ENCODE assay signal across 10 cellular contexts in the genomic region with DNA sequence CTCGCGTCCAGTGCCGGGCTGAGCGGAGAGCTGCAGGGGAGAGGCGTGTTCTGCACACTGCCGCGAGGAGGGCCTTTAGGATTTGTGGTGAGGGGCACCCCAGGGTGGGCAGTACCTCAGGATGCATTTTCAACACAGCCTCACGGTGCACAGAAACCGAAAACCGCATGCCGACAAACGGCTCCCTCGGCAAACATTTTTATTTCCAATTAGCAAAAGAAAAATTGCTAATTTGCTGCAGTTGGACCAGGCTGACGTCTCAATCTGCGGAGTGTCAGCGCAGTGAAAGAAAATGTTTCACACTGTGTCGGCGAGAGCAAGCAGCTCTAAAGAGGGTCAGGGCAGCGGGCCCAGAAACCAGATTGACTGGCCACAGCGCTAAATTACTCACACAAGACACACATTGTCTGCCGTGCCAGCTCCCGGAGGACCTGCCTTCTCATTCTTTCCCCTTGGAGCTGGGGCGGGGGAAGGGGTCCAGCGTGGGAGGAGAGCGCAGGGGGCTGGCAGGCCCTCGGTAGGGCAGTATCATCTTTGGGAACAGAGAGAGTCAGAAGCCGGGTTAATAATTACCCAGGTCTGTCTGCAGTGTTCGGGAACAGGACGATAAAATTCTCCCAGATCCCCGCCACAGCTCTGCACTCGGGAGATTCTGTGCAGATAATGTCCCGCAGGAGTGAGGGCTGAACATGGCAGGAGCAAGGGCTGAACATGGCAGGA.
A peak's percentile ranks its signal among the peaks of the same experiment; 100 is the strongest.
DNase-seq lines count a peak whose midpoint lies in the region; ATAC-seq and TF ChIP-seq lines count a peak whose summit lies in the region.
"Had no signal": no experiment of that assay in that cellular context is flagged by ENCODE, and none has a peak within 500 bp of the region (broad histone marks: within the 10 kb centered on the region; RNA-seq: fewer than 3 reads in every experiment).

No MANE protein-coding gene starts in this region.

- H3K36me3 ChIP-seq in skeletal muscle satellite cell (ENCODE audit: insufficient read depth, low read length) (no peaks in the 10 kb centered on the region), A673 (ENCODE audit: insufficient read depth, low read length, poor library complexity, severe bottlenecking) (no peaks in the 10 kb centered on the region)

- H3K4me3 Mint-ChIP-seq in chondrocyte (ENCODE audit: unreplicated experiment) = peak overlapping the region; percentile 45
- no peak overlapping the region for H3K4me3 Mint-ChIP-seq in osteocyte (ENCODE audit: unreplicated experiment)
- H3K4me3 Mint-ChIP-seq: activated naive CD8-positive, alpha-beta T cell treated with anti-CD3 and anti-CD28 coated beads, Interleukin-2, amount 50 U/mL, for 24 hours; mesothelial cell of epicardium had no signal

- no peaks in the 10 kb centered on the region for H3K9me3 ChIP-seq in skeletal muscle satellite cell (replicated peaks; ENCODE audit: low read length)
- no peaks in the 10 kb centered on the region for H3K9me3 ChIP-seq in A673 (ENCODE audit: low read depth, low read length, poor library complexity, severe bottlenecking)

- DNase-seq in HT-29 (ENCODE audit: low spot score) (peak; percentile 5), chondrocyte (ENCODE audit: low spot score) (no peak), kidney glomerular epithelial cell (lab: John Stamatoyannopoulos, UW) (peak; percentile 70), osteocyte (ENCODE audit: extremely low spot score, unreplicated experiment) (no peak), A673 (ENCODE audit: low spot score) (no peak)
- DNase-seq: activated naive CD8-positive, alpha-beta T cell treated with anti-CD3 and anti-CD28 coated beads, Interleukin-2, amount 50 U/mL, for 24 hours had no signal

- peak overlapping the region; percentile 66 for H3K4me2 ChIP-seq in skeletal muscle satellite cell (ENCODE audit: low read length)

- H3K27ac Mint-ChIP-seq in chondrocyte (ENCODE audit: unreplicated experiment) = peak overlapping the region; percentile 80
- H3K27ac Mint-ChIP-seq in osteocyte (ENCODE audit: unreplicated experiment) = no peak overlapping the region
- H3K27ac Mint-ChIP-seq: activated naive CD8-positive, alpha-beta T cell treated with anti-CD3 and anti-CD28 coated beads, Interleukin-2, amount 50 U/mL, for 24 hours; mesothelial cell of epicardium had no signal

- H3K36me3 Mint-ChIP-seq in chondrocyte (ENCODE audit: low read depth) = no peaks in the 10 kb centered on the region
- H3K36me3 Mint-ChIP-seq in osteocyte (ENCODE audit: unreplicated experiment) = no peaks in the 10 kb centered on the region
- H3K36me3 Mint-ChIP-seq: mesothelial cell of epicardium had no signal

- no TSS peak for BruUV-seq in A673 (replicated peaks; lab: Mats Ljungman, UMichigan)

- H3K27me3 ChIP-seq in skeletal muscle satellite cell (ENCODE audit: control insufficient read depth, insufficient read depth, low read length) (peaks cover 42% of the 10 kb centered on the region), A673 (replicated peaks; ENCODE audit: insufficient read depth, low read depth, low read length, poor library complexity) (peaks cover 79% of the 10 kb centered on the region)

- no peak overlapping the region for H3K9ac ChIP-seq in skeletal muscle satellite cell (ENCODE audit: low read depth, low read length)

- peaks cover 9% of the 10 kb centered on the region for H3K4me1 ChIP-seq in skeletal muscle satellite cell (ENCODE audit: control insufficient read depth, insufficient read depth, low read length)
- H3K4me1 ChIP-seq in A673 (ENCODE audit: insufficient read depth, low read length, poor library complexity, severe bottlenecking) = no peaks in the 10 kb centered on the region

- intact Hi-C loops in A673 (cut with micrococcal nuclease; ENCODE audit: unreplicated experiment) = no loop called here

- POLR2A ChIA-PET in A673 (lab: Charles Lee; ENCODE audit: low non-redundant PET) = no interaction called here

- H3K4me1 Mint-ChIP-seq in chondrocyte (ENCODE audit: low read depth) = peaks cover 22% of the 10 kb centered on the region
- H3K4me1 Mint-ChIP-seq in osteocyte (ENCODE audit: unreplicated experiment) = peaks cover 9% of the 10 kb centered on the region

- no peak for ATAC-seq in GM21381 (IDR thresholded peaks at IDR 0.05; ENCODE audit: unreplicated experiment)
- ATAC-seq in GM21723 (IDR thresholded peaks at IDR 0.05; ENCODE audit: unreplicated experiment) = no peak
- ATAC-seq: activated naive CD8-positive, alpha-beta T cell treated with anti-CD3 and anti-CD28 coated beads, Interleukin-2, amount 50 U/mL, for 24 hours had no signal

- no peaks in the 10 kb centered on the region for H3K9me3 Mint-ChIP-seq in chondrocyte (ENCODE audit: low read depth)
- no peaks in the 10 kb centered on the region for H3K9me3 Mint-ChIP-seq in osteocyte (ENCODE audit: unreplicated experiment)
- H3K9me3 Mint-ChIP-seq: activated naive CD8-positive, alpha-beta T cell treated with anti-CD3 and anti-CD28 coated beads, Interleukin-2, amount 50 U/mL, for 24 hours; mesothelial cell of epicardium had no signal

- H3K4me3 ChIP-seq in skeletal muscle satellite cell (ENCODE audit: low read length) = no peak overlapping the region
- H3K4me3 ChIP-seq in A673 (ENCODE audit: low read depth, low read length, poor library complexity, severe bottlenecking) = no peak overlapping the region

- TF ChIP-seq CTCF in chondrocyte (IDR thresholded peaks at IDR 0.05) (no peak), osteocyte (IDR thresholded peaks at IDR 0.05) (no peak), A673 (conservative IDR thresholded peaks at IDR 0.05; ENCODE audit: low read depth, low read length) (no peak)

- H3K27ac ChIP-seq in A673 (ENCODE audit: low read depth, low read length, poor library complexity, severe bottlenecking) = no peak overlapping the region

- H3K27me3 Mint-ChIP-seq in chondrocyte (ENCODE audit: low read depth) = peaks cover 7% of the 10 kb centered on the region
- H3K27me3 Mint-ChIP-seq in osteocyte (ENCODE audit: unreplicated experiment) = peaks cover 16% of the 10 kb centered on the region
- H3K27me3 Mint-ChIP-seq: activated naive CD8-positive, alpha-beta T cell treated with anti-CD3 and anti-CD28 coated beads, Interleukin-2, amount 50 U/mL, for 24 hours had no signal

- CTCF ChIA-PET in A673 (lab: Charles Lee) = no interaction called here

Comparison
In these comparisons a context has a peak if more than half of its experiments do, and no peak if none do; other contexts are left out.
1. DNase-seq: peak in HT-29 (single experiment) and kidney glomerular epithelial cell (single experiment); none in chondrocyte (single experiment), osteocyte (single experiment) and A673 (single experiment).